Comparison of ENCODE assay signal across 14 cellular contexts in the genomic region with DNA sequence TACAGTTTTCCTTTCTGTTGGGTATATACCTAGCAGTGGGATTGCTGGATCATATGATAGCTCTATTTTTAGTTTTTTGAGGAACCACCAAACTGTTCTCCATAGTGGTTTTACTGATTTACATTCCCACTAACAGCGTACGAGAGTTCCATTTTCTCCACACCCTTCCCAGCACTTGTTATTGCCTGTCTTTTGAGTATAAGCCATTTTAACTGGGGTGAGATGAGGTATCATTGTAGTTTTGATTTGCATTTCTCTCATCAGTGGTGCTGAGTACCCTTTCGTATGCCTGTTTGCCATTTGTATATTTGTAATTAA. TPM values are rescaled to one million over a fixed set of nuclear protein-coding genes. Genes with fewer than 3 reads are reported as not detected.
DNase-seq lines count a peak whose midpoint lies in the region; ATAC-seq and TF ChIP-seq lines count a peak whose summit lies in the region.
"Had no signal": no experiment of that assay in that cellular context is flagged by ENCODE, and none has a peak within 500 bp of the region (broad histone marks: within the 10 kb centered on the region; RNA-seq: fewer than 3 reads in every experiment).

No MANE protein-coding gene starts in this region.

- no peak overlapping the region for H2BK20ac ChIP-seq in H9 (ENCODE audit: low read depth, low read length, poor library complexity, severe bottlenecking)

- no peaks in the 10 kb centered on the region for H4K20me1 ChIP-seq in H9 (ENCODE audit: control insufficient read depth, insufficient read depth, insufficient read length)

- no peak overlapping the region for H3K23ac ChIP-seq in H9 (ENCODE audit: insufficient read length, low read depth, low read length)

- H3K4me2 ChIP-seq in H9 (ENCODE audit: insufficient read depth, insufficient read length, low read length): no peak overlapping the region

- no peak overlapping the region for H3K4ac ChIP-seq in H9 (ENCODE audit: low read depth, low read length)

- no peak overlapping the region for H3T11ph ChIP-seq in H9 (ENCODE audit: low read length)

- no peaks in the 10 kb centered on the region for H3K27me3 ChIP-seq in naive thymus-derived CD4-positive, alpha-beta T cell (ENCODE audit: control insufficient read depth in 2 of 2, insufficient read depth in 2 of 2, low read length in 2 of 2)
- no peaks in the 10 kb centered on the region for H3K27me3 ChIP-seq in H9 (ENCODE audit: insufficient read depth, low read length)
- H3K27me3 ChIP-seq: uterus had no signal

- peak overlapping the region; percentile 51 for H3K27ac ChIP-seq in naive thymus-derived CD4-positive, alpha-beta T cell (ENCODE audit: low read depth, low read length)
- H3K27ac ChIP-seq in H9 (ENCODE audit: insufficient read length, low read depth, low read length): no peak overlapping the region
- H3K27ac ChIP-seq: RWPE1, uterus had no signal

- DNase-seq in CD1c-positive myeloid dendritic cell (ENCODE audit: extremely low spot score) (peak; percentile 68), KBM-7 (peak; percentile 71), midbrain (lab: John Stamatoyannopoulos, UW) (no peak), SIG-M5 treated with dmso at 0.1 percent for 504 hours (lab: John Stamatoyannopoulos, UW; ENCODE audit: unreplicated experiment) (no peak), type B pancreatic cell (ENCODE audit: extremely low spot score, unreplicated experiment) (no peak), H9 (no peak)
- no peak for DNase-seq in activated CD8-positive, alpha-beta T cell treated with anti-CD3 and anti-CD28 coated beads, Interleukin-2, amount 10 ng/mL, durations not matched to agents 7 days and 5 days
- DNase-seq in naive thymus-derived CD4-positive, alpha-beta T cell: no peak
- DNase-seq: anterior cingulate cortex, head of caudate nucleus, NCI-H2171 treated with DMSO at 0.1 percent for 48 hours, uterus had no signal

- peaks cover 25 to 43% of the 10 kb centered on the region in 2 donors for H3K4me1 ChIP-seq in naive thymus-derived CD4-positive, alpha-beta T cell (ENCODE audit: control insufficient read depth in 2 of 2, insufficient read depth in 2 of 2, low read length in 2 of 2)
- no peaks in the 10 kb centered on the region for H3K4me1 ChIP-seq in H9 (ENCODE audit: insufficient read depth, low read length)
- H3K4me1 ChIP-seq: uterus had no signal

- ATAC-seq in activated CD8-positive, alpha-beta T cell treated with anti-CD3 and anti-CD28 coated beads, Interleukin-2, amount 10 ng/mL, durations not matched to agents 7 days and 5 days: no peak
- ATAC-seq in naive thymus-derived CD4-positive, alpha-beta T cell: no peak

- H3K36me3 Mint-ChIP-seq in activated CD8-positive, alpha-beta T cell treated with anti-CD3 and anti-CD28 coated beads, Interleukin-2, amount 10 ng/mL, durations not matched to agents 7 days and 5 days (ENCODE audit: low read depth): peaks cover 51% of the 10 kb centered on the region
- peaks cover 3 to 31% (median 8%) of the 10 kb centered on the region in 5 donors for H3K36me3 Mint-ChIP-seq in naive thymus-derived CD4-positive, alpha-beta T cell
- H3K36me3 Mint-ChIP-seq in type B pancreatic cell (peaks cover 8% of the 10 kb centered on the region), H9 (ENCODE audit: insufficient read depth in 1 of 3, low read depth in 3 of 3) (no peaks in the 10 kb centered on the region)

- peak overlapping the region; percentile 9 for H3K4me3 ChIP-seq in naive thymus-derived CD4-positive, alpha-beta T cell (ENCODE audit: low read length)
- H3K4me3 ChIP-seq: uterus had no signal

- CTCF ChIA-PET in activated CD8-positive, alpha-beta T cell treated with anti-CD3 and anti-CD28 coated beads, Interleukin-2, amount 10 ng/mL, durations not matched to agents 7 days and 5 days (lab: Charles Lee): interaction anchor here (1.1 to 1.3 kb wide), 2 partner anchors 53 to 58 kb away, joined by 3 to 6 read pairs; no protein-coding TSS in a partner anchor
- CTCF ChIA-PET in naive thymus-derived CD4-positive, alpha-beta T cell (lab: Charles Lee): no interaction called here

- H2BK120ac ChIP-seq in H9 (ENCODE audit: low read depth, low read length, poor library complexity, severe bottlenecking): no peak overlapping the region

- no peak overlapping the region for H4K91ac ChIP-seq in H9 (ENCODE audit: insufficient read length, low read depth, low read length)

- intact Hi-C loops in naive thymus-derived CD4-positive, alpha-beta T cell (cut with micrococcal nuclease): loop anchor here (5.0 to 10.0 kb wide), 6 partner anchors 58 to 1920 kb away; partner anchors contain the start of genes CRLF3 (in 2 of the 2), NF1 (in 1 of the 2) and TAOK1 (in 1 of the 2)

- in situ Hi-C loops in KBM-7 (cut with MboI; ENCODE audit: low pct_unique_long_range_greater_than_20kb, low sequenced_read_pairs): loop anchor here (25.0 kb wide), 1 partner anchor 102 kb away; no protein-coding TSS in a partner anchor

- no peak overlapping the region for H3K56ac ChIP-seq in H9 (ENCODE audit: insufficient read length, low read depth, low read length)

- H3K9me3 ChIP-seq in naive thymus-derived CD4-positive, alpha-beta T cell (ENCODE audit: control insufficient read depth in 2 of 3, low read length in 3 of 3): no peaks in the 10 kb centered on the region
- no peaks in the 10 kb centered on the region for H3K9me3 ChIP-seq in H9 (ENCODE audit: control insufficient read depth, low read depth, low read length)
- H3K9me3 ChIP-seq: uterus had no signal

- H3K9me3 Mint-ChIP-seq in activated CD8-positive, alpha-beta T cell treated with anti-CD3 and anti-CD28 coated beads, Interleukin-2, amount 10 ng/mL, durations not matched to agents 7 days and 5 days (ENCODE audit: insufficient read depth): peaks cover 7% of the 10 kb centered on the region
- peaks cover 0 to 3% (median 0%) of the 10 kb centered on the region in 11 donors for H3K9me3 Mint-ChIP-seq in naive thymus-derived CD4-positive, alpha-beta T cell
- H3K9me3 Mint-ChIP-seq in type B pancreatic cell (no peaks in the 10 kb centered on the region), H9 (no peaks in the 10 kb centered on the region)

- TF ChIP-seq CTCF in type B pancreatic cell (conservative IDR thresholded peaks at IDR 0.05): no peak
- no peak for TF ChIP-seq CTCF in H9 (conservative IDR thresholded peaks at IDR 0.05)

- no peaks in the 10 kb centered on the region for H3K36me3 ChIP-seq in naive thymus-derived CD4-positive, alpha-beta T cell (ENCODE audit: control insufficient read depth in 2 of 3, insufficient read depth in 3 of 3, low read length in 3 of 3)
- H3K36me3 ChIP-seq: uterus had no signal

- peak overlapping the region; percentile 90 for H3K4me3 Mint-ChIP-seq in activated CD8-positive, alpha-beta T cell treated with anti-CD3 and anti-CD28 coated beads, Interleukin-2, amount 10 ng/mL, durations not matched to agents 7 days and 5 days
- H3K4me3 Mint-ChIP-seq in naive thymus-derived CD4-positive, alpha-beta T cell: peak overlapping the region; percentile 26 to 94 (median 87)
- H3K4me3 Mint-ChIP-seq in type B pancreatic cell: no peak overlapping the region
- H3K4me3 Mint-ChIP-seq in H9: no peak overlapping the region

- no peak overlapping the region for H3K18ac ChIP-seq in H9 (ENCODE audit: insufficient read length, low read depth, low read length)

- peak overlapping the region; percentile 92 for H3K27ac Mint-ChIP-seq in activated CD8-positive, alpha-beta T cell treated with anti-CD3 and anti-CD28 coated beads, Interleukin-2, amount 10 ng/mL, durations not matched to agents 7 days and 5 days
- peak overlapping the region; percentile 78 to 96 (median 94) for H3K27ac Mint-ChIP-seq in naive thymus-derived CD4-positive, alpha-beta T cell
- H3K27ac Mint-ChIP-seq in type B pancreatic cell (no peak overlapping the region), H9 (no peak overlapping the region)

- no peak overlapping the region for H3K14ac ChIP-seq in H9 (ENCODE audit: insufficient read depth, low read length)

- H2BK5ac ChIP-seq in H9 (ENCODE audit: insufficient read length, low read length): no peak overlapping the region

- H3K27me3 Mint-ChIP-seq in activated CD8-positive, alpha-beta T cell treated with anti-CD3 and anti-CD28 coated beads, Interleukin-2, amount 10 ng/mL, durations not matched to agents 7 days and 5 days (ENCODE audit: low read depth): no peaks in the 10 kb centered on the region
- H3K27me3 Mint-ChIP-seq in naive thymus-derived CD4-positive, alpha-beta T cell: peaks cover 0 to 2% (median 0%) of the 10 kb centered on the region in 5 donors
- no peaks in the 10 kb centered on the region for H3K27me3 Mint-ChIP-seq in type B pancreatic cell
- no peaks in the 10 kb centered on the region for H3K27me3 Mint-ChIP-seq in H9 (ENCODE audit: low read depth)

- H4K8ac ChIP-seq in H9 (replicated peaks; ENCODE audit: insufficient read length, low read depth, low read length): no peak overlapping the region

- no peak overlapping the region for H2AK5ac ChIP-seq in H9 (ENCODE audit: insufficient read length, low read length)

- no peak overlapping the region for H3K9ac ChIP-seq in H9 (ENCODE audit: extremely low read depth, insufficient read length, low read length)

- H4K5ac ChIP-seq in H9 (ENCODE audit: insufficient read length, low read depth, low read length): no peak overlapping the region

- H2AFZ ChIP-seq in H9 (ENCODE audit: low read length): no peak overlapping the region

- no peak overlapping the region for H2BK12ac ChIP-seq in H9 (ENCODE audit: insufficient read length, low read depth, low read length)

- H2BK15ac ChIP-seq in H9 (ENCODE audit: low read depth, low read length): no peak overlapping the region

- POLR2A ChIA-PET in activated CD8-positive, alpha-beta T cell treated with anti-CD3 and anti-CD28 coated beads, Interleukin-2, amount 10 ng/mL, durations not matched to agents 7 days and 5 days (lab: Charles Lee): no interaction called here
- POLR2A ChIA-PET in naive thymus-derived CD4-positive, alpha-beta T cell (lab: Charles Lee): interaction anchor here (1.7 kb wide), 1 partner anchor 13 kb away, joined by 8 read pairs; no protein-coding TSS in a partner anchor

- no CpG with 5 or more reads among the region's 3 CpGs for WGBS in H9 (ENCODE audit: extremely low coverage, insufficient read length, low lambda C conversion rate)

- H3K4me1 Mint-ChIP-seq in activated CD8-positive, alpha-beta T cell treated with anti-CD3 and anti-CD28 coated beads, Interleukin-2, amount 10 ng/mL, durations not matched to agents 7 days and 5 days (ENCODE audit: low read depth): peaks cover 36% of the 10 kb centered on the region
- H3K4me1 Mint-ChIP-seq in naive thymus-derived CD4-positive, alpha-beta T cell: peaks cover 32 to 48% (median 39%) of the 10 kb centered on the region in 7 donors
- peaks cover 5% of the 10 kb centered on the region for H3K4me1 Mint-ChIP-seq in type B pancreatic cell (ENCODE audit: unreplicated experiment)
- H3K4me1 Mint-ChIP-seq in H9: peaks cover 11 to 13% of the 10 kb centered on the region in 2 experiments

- no peaks in the 10 kb centered on the region for H3K23me2 ChIP-seq in H9 (ENCODE audit: insufficient read length, low read depth, low read length, poor library complexity, severe bottlenecking)

- H3K79me1 ChIP-seq in H9 (ENCODE audit: insufficient read depth, low read depth, low read length, poor library complexity, severe bottlenecking): no peaks in the 10 kb centered on the region

- H3K79me2 ChIP-seq in H9 (ENCODE audit: insufficient read depth, low read length): no peaks in the 10 kb centered on the region

RNA-seq across cellular contexts. Expression of gene EVI2B, which starts 0.9 kb away (rescaled TPM):
- 10 to 100 TPM; 49.1 to 52.6 TPM for total RNA-seq in activated CD8-positive, alpha-beta T cell treated with anti-CD3 and anti-CD28 coated beads, Interleukin-2, amount 10 ng/mL, durations not matched to agents 7 days and 5 days
- total RNA-seq in naive thymus-derived CD4-positive, alpha-beta T cell: 100 to 1,000 TPM in 3 of 5 experiments, 10 to 100 TPM in 2; 57.8 to 154 (median 134) TPM
- 10 to 100 TPM; 80.4 to 84.4 TPM for polyA plus RNA-seq in naive thymus-derived CD4-positive, alpha-beta T cell
- not detected in 2 replicates for total RNA-seq in type B pancreatic cell (ENCODE audit: low replicate concordance)
- total RNA-seq in H9 (2021): not detected in 2 replicates

RNA-seq across cellular contexts. Expression of gene EVI2A, which starts 6.7 kb away (rescaled TPM):
- total RNA-seq in activated CD8-positive, alpha-beta T cell treated with anti-CD3 and anti-CD28 coated beads, Interleukin-2, amount 10 ng/mL, durations not matched to agents 7 days and 5 days: 10 to 100 TPM; 40.4 to 44.2 TPM
- 100 to 1,000 TPM in 2 of 5 experiments, 10 to 100 TPM in 3; 40.9 to 134 (median 60.2) TPM for total RNA-seq in naive thymus-derived CD4-positive, alpha-beta T cell
- polyA plus RNA-seq in naive thymus-derived CD4-positive, alpha-beta T cell: 10 to 100 TPM; 61.1 to 68.3 TPM
- not detected in 2 replicates for total RNA-seq in type B pancreatic cell (ENCODE audit: low replicate concordance)
- total RNA-seq in H9 (2021): not detected in 2 replicates

RNA-seq across cellular contexts. Expression of gene OMG, which starts 17.7 kb away (rescaled TPM):
- total RNA-seq in activated CD8-positive, alpha-beta T cell treated with anti-CD3 and anti-CD28 coated beads, Interleukin-2, amount 10 ng/mL, durations not matched to agents 7 days and 5 days: under 1 TPM; 0.29 to 0.50 TPM
- 1 to 10 TPM in 1 of 5 experiments, under 1 TPM in 4; 0.41 to 1.0 (median 0.81) TPM for total RNA-seq in naive thymus-derived CD4-positive, alpha-beta T cell
- polyA plus RNA-seq in naive thymus-derived CD4-positive, alpha-beta T cell: not detected
- not detected in 2 replicates for total RNA-seq in type B pancreatic cell (ENCODE audit: low replicate concordance)
- total RNA-seq in H9 (2021): not detected in 2 replicates
- total RNA-seq: lower leg skin had no signal

Comparison
In these comparisons a context has a peak if more than half of its experiments do, and no peak if none do; other contexts are left out.
1. DNase-seq: peak in CD1c-positive myeloid dendritic cell (single experiment) and KBM-7 (single experiment); none in activated CD8-positive, alpha-beta T cell treated with anti-CD3 and anti-CD28 coated beads, Interleukin-2, amount 10 ng/mL, durations not matched to agents 7 days and 5 days (single experiment), naive thymus-derived CD4-positive, alpha-beta T cell (0 of 9), midbrain (single experiment), SIG-M5 treated with dmso at 0.1 percent for 504 hours (single experiment), type B pancreatic cell (single experiment) and H9 (single experiment).
2. H3K27ac Mint-ChIP-seq: peak in activated CD8-positive, alpha-beta T cell treated with anti-CD3 and anti-CD28 coated beads, Interleukin-2, amount 10 ng/mL, durations not matched to agents 7 days and 5 days (single experiment) and naive thymus-derived CD4-positive, alpha-beta T cell (9 of 9); none in type B pancreatic cell (single experiment) and H9 (0 of 3).
3. H3K4me3 Mint-ChIP-seq: peak in activated CD8-positive, alpha-beta T cell treated with anti-CD3 and anti-CD28 coated beads, Interleukin-2, amount 10 ng/mL, durations not matched to agents 7 days and 5 days (single experiment) and naive thymus-derived CD4-positive, alpha-beta T cell (10 of 10); none in type B pancreatic cell (single experiment) and H9 (0 of 2).
4. RNA of gene EVI2B, which starts 0.9 kb away (total RNA-seq): 57.8 to 154 TPM in naive thymus-derived CD4-positive, alpha-beta T cell and 49.1 to 52.6 TPM in activated CD8-positive, alpha-beta T cell treated with anti-CD3 and anti-CD28 coated beads, Interleukin-2, amount 10 ng/mL, durations not matched to agents 7 days and 5 days; not detected in type B pancreatic cell and not detected in H9; every median in the first group is over 10 times any median in the second.
5. RNA of gene EVI2A, which starts 6.7 kb away (total RNA-seq): 40.9 to 134 TPM in naive thymus-derived CD4-positive, alpha-beta T cell and 40.4 to 44.2 TPM in activated CD8-positive, alpha-beta T cell treated with anti-CD3 and anti-CD28 coated beads, Interleukin-2, amount 10 ng/mL, durations not matched to agents 7 days and 5 days; not detected in type B pancreatic cell and not detected in H9; every median in the first group is over 10 times any median in the second.